13 cellular contexts compared by ENCODE assay signal in the genomic region with DNA sequence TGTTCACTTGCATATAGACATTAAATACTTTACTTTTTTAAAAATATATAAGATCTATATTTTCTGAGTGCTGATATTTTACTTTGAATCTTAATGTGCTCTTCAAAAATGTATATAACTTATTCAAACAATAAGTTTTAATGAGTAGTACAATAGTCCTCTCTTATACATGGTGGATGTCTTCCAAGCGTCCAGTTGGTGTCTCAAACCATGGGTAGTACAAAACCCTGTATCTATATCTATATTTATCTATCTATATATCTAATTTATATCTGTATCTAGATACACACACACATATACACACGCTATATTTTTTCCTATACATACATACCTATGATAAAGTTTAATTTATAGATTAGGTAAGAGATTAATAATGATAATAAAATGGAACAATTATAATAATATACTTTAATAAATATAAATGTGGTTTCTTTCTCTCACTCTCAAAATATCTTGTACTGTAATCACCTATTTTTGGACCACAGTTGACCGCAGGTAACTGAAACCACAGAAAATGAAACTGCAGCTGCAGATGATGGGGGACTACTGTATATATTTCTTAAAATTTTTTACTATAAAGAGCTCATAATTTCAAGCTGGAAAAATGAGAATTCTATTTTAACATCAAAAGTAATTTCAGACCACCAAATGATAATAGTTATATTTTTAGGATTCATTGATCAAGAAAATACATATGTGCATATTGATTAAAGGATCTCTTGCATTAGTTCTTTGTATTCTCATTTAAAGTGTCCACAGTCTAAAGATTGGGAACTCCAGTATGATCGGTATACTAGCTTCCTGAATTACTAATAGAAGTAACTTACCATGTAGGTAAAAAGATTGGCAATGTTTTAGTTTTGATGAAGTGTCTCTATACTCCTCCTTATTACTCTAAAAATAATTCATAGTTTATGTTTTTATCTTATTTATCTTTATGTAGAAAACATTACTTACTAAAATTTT.
A peak's percentile ranks its signal among the peaks of the same experiment; 100 is the strongest.
DNase-seq lines count a peak whose midpoint lies in the region; ATAC-seq and FAIRE-seq lines count a peak whose summit lies in the region.
"Had no signal": no experiment of that assay in that cellular context is flagged by ENCODE, and none has a peak within 500 bp of the region (broad histone marks: within the 10 kb centered on the region; RNA-seq: fewer than 3 reads in every experiment).

No MANE protein-coding gene starts in this region.

- FAIRE-seq in frontal cortex (lab: Jason Lieb, UNC), result peak; percentile 87

- ATAC-seq in GM18873 (IDR thresholded peaks at IDR 0.05; ENCODE audit: low FRiP score, unreplicated experiment) (peak; percentile 89), GM21786 (IDR thresholded peaks at IDR 0.05; ENCODE audit: unreplicated experiment) (peak; percentile 95), HG03280 (IDR thresholded peaks at IDR 0.05; ENCODE audit: unreplicated experiment) (peak; percentile 95)
- ATAC-seq: naive thymus-derived CD4-positive, alpha-beta T cell had no signal

- DNase-seq in frontal cortex (ENCODE audit: low spot score in 2 of 2) (no peak), NCI-H1417 (lab: John Stamatoyannopoulos, UW) (no peak), NCI-H1092 (lab: John Stamatoyannopoulos, UW) (no peak), OCI-M1 (lab: John Stamatoyannopoulos, UW) (no peak), SW 1271 (lab: John Stamatoyannopoulos, UW) (no peak)
- DNase-seq: activated CD4-positive, alpha-beta memory T cell treated with anti-CD3 and anti-CD28 coated beads for 36 hours; naive thymus-derived CD4-positive, alpha-beta T cell; NCI-H1105; SHP77; stomach had no signal
